1 cellular context compared by ENCODE assay signal in genomic region chr1:151739590-151740355, GRCh38.
TF ChIP-seq lines count a peak whose summit lies in the region.

No MANE protein-coding gene starts in this region.

TF ChIP-seq in IMR-90, 13 proteins besides CTCF, POLR2A, EP300 and RAD21:
- peak; percentile 51; the same call in 1 of the 2 replicates for TF ChIP-seq MAFK (IDR thresholded peaks at IDR 0.05; ENCODE audit: low read depth, low read length)
- TF ChIP-seq FOS (IDR thresholded peaks at IDR 0.05; ENCODE audit: low read depth, low read length), result no peak
